26 cellular contexts compared by ENCODE assay signal in the genomic region with DNA sequence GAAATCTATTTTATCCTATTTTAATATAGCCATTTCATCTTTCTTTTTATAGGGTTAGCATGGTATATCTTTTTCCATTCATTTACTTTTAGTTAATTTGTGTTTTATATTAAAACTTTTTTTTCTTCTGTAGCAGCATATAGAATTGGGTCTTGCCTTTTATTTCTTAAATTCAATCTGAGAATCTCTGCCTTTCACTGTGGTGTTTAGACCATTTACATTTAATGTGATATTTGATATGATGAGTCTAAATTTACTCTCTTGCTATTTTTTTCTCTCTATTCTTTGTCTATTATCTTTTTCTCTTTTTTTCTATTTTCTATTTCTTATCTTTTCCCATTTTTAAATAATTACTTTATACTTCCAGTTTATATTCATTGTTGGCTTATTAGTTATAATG.
"Had no signal": no experiment of that assay in that cellular context is flagged by ENCODE, and none has a peak within 500 bp of the region (broad histone marks: within the 10 kb centered on the region; RNA-seq: fewer than 3 reads in every experiment).

No MANE protein-coding gene starts in this region.

- H3K9ac ChIP-seq: neural progenitor cell, parathyroid adenoma had no signal

- DNase-seq: natural killer cell; occipital lobe; ovary; posterior cingulate gyrus; psoas muscle; right cardiac atrium; right lobe of liver; sigmoid colon; small intestine; stimulated activated CD4-positive, alpha-beta T cell treated with anti-CD3 and anti-CD28 coated beads, Interleukin-15, amount 100 ng/mL, for 24 hours; stimulated activated CD4-positive, alpha-beta T cell treated with anti-CD3 and anti-CD28 coated beads, Interleukin-2, amount 100 ng/mL, for 24 hours; stimulated activated CD4-positive, alpha-beta T cell treated with anti-CD3 and anti-CD28 coated beads, Interleukin-2, amount 100 ng/mL, for 48 hours; stimulated activated CD4-positive, alpha-beta T cell treated with anti-CD3 and anti-CD28 coated beads, Interleukin-4, amount 100 ng/mL, for 24 hours; stimulated activated naive B cell treated with anti-CD40 and anti-IgM and Interleukin-4, amounts not matched to agents 10 μg/mL and 1 μg/mL and 100 μg/mL, for 72 hours; stimulated activated naive CD4-positive, alpha-beta T cell treated with Interleukin-2 at 50 U/mL for 16 hours; substantia nigra; testis; tibial artery; transverse colon; upper lobe of left lung had no signal

- H3K4me2 ChIP-seq: neural progenitor cell had no signal

- ATAC-seq: natural killer cell; psoas muscle; right cardiac atrium; right lobe of liver; stimulated activated effector memory CD8-positive, alpha-beta T cell treated with anti-CD3 and anti-CD28 coated beads, Interleukin-12 subunit alpha, Interleukin-12 subunit beta, amount 100 ng/mL, for 72 hours; stimulated activated naive B cell treated with anti-CD40 and anti-IgM and Interleukin-4, amounts not matched to agents 10 μg/mL and 1 μg/mL and 100 μg/mL, for 72 hours had no signal

- FAIRE-seq: urothelium cell line had no signal

- H3K9me3 ChIP-seq: ovary, testis, vagina had no signal

- H3K36me3 ChIP-seq: ovary, right lobe of liver, sigmoid colon, suprapubic skin, tibial artery, transverse colon, upper lobe of left lung, vagina had no signal

- H3K27ac ChIP-seq: neural progenitor cell, ovary, parathyroid adenoma, psoas muscle, right lobe of liver, sigmoid colon, suprapubic skin, testis, tibial artery, transverse colon, upper lobe of left lung, vagina had no signal

- H3K27me3 ChIP-seq: neural progenitor cell, ovary, right lobe of liver, sigmoid colon, suprapubic skin, testis, tibial artery, transverse colon, upper lobe of left lung, vagina had no signal

- H2AFZ ChIP-seq: neural progenitor cell, parathyroid adenoma had no signal

- H3K79me2 ChIP-seq: parathyroid adenoma had no signal

- H3K4me3 ChIP-seq: neural progenitor cell, ovary, psoas muscle, right lobe of liver, sigmoid colon, suprapubic skin, testis, tibial artery, transverse colon, upper lobe of left lung, vagina had no signal

- H3K4me1 ChIP-seq: neural progenitor cell, parathyroid adenoma, psoas muscle, right lobe of liver, sigmoid colon, suprapubic skin, testis, tibial artery, transverse colon, upper lobe of left lung, vagina had no signal
